In genomic region chr6:26305097-26305841, GRCh38 we compare ENCODE assay signal across 8 cellular contexts. TPM values are rescaled to one million over a fixed set of nuclear protein-coding genes. Genes with fewer than 3 reads are reported as not detected.
DNase-seq lines count a peak whose midpoint lies in the region; ATAC-seq and TF ChIP-seq lines count a peak whose summit lies in the region.

No MANE protein-coding gene starts in this region.

- TF ChIP-seq CTCF in BE2C (IDR thresholded peaks at IDR 0.05; ENCODE audit: low read depth, low read length) (no peak), thyroid gland (IDR thresholded peaks at IDR 0.05) (no peak)

- H3K36me3 Mint-ChIP-seq in activated T-cell treated with anti-CD3 and anti-CD28 coated beads, Interleukin-2, amount 50 U/mL, for 4 hours (ENCODE audit: insufficient read depth): no peaks in the 10 kb centered on the region
- no peaks in the 10 kb centered on the region for H3K36me3 Mint-ChIP-seq in natural killer cell treated with Interleukin-12 subunit alpha and Interleukin-12 subunit beta and Interleukin-15 and Interleukin-18, amount 100 ng/mL, for 72 hours

- H3K27ac ChIP-seq in thyroid gland: peak overlapping the region in 2 of 3 donors; percentile 7 to 71

- intact Hi-C loops in thyroid gland (cut with DNase I): no loop called here

- peak overlapping the region; percentile 83 for H3K4me3 Mint-ChIP-seq in activated T-cell treated with anti-CD3 and anti-CD28 coated beads, Interleukin-2, amount 50 U/mL, for 4 hours
- H3K4me3 Mint-ChIP-seq in natural killer cell treated with Interleukin-12 subunit alpha and Interleukin-12 subunit beta and Interleukin-15 and Interleukin-18, amount 100 ng/mL, for 72 hours: peak overlapping the region; percentile 90

- H3K36me3 ChIP-seq in BE2C (no peaks in the 10 kb centered on the region), thyroid gland (no peaks in the 10 kb centered on the region)

- TF ChIP-seq POLR2A in thyroid gland (IDR thresholded peaks at IDR 0.05): no peak

- H3K4me1 ChIP-seq in BE2C (peaks cover 3% of the 10 kb centered on the region; the same call in 1 of the 2 replicates), thyroid gland (peaks cover 0 to 3% of the 10 kb centered on the region in 2 donors)

- no peaks in the 10 kb centered on the region for H3K9me3 Mint-ChIP-seq in activated T-cell treated with anti-CD3 and anti-CD28 coated beads, Interleukin-2, amount 50 U/mL, for 4 hours
- no peaks in the 10 kb centered on the region for H3K9me3 Mint-ChIP-seq in natural killer cell treated with Interleukin-12 subunit alpha and Interleukin-12 subunit beta and Interleukin-15 and Interleukin-18, amount 100 ng/mL, for 72 hours

- H3K27me3 ChIP-seq in BE2C: peaks cover 2% of the 10 kb centered on the region; the same call in 1 of the 2 replicates
- H3K27me3 ChIP-seq in thyroid gland: no peaks in the 10 kb centered on the region

- H3K4me1 Mint-ChIP-seq in activated T-cell treated with anti-CD3 and anti-CD28 coated beads, Interleukin-2, amount 50 U/mL, for 4 hours (ENCODE audit: low read depth): peaks cover 40% of the 10 kb centered on the region
- H3K4me1 Mint-ChIP-seq in natural killer cell treated with Interleukin-12 subunit alpha and Interleukin-12 subunit beta and Interleukin-15 and Interleukin-18, amount 100 ng/mL, for 72 hours (ENCODE audit: low read depth in 2 of 2): peaks cover 40 to 59% of the 10 kb centered on the region in 2 donors

- peak; percentile 66 for DNase-seq in BE2C
- DNase-seq in NCI-H524 treated with DMSO at 0.1 percent for 48 hours (lab: John Stamatoyannopoulos, UW): peak; percentile 29
- DNase-seq in activated T-cell treated with anti-CD3 and anti-CD28 coated beads, Interleukin-2, amount 50 U/mL, for 4 hours: peak; percentile 54
- peak; percentile 79 for DNase-seq in fibroblast of gingiva (ENCODE audit: low read depth)
- DNase-seq in natural killer cell treated with Interleukin-12 subunit alpha and Interleukin-12 subunit beta and Interleukin-15 and Interleukin-18, amount 100 ng/mL, for 72 hours (ENCODE audit: low spot score): peak; percentile 75
- peak; percentile 61 to 69 for DNase-seq in thyroid gland
- DNase-seq in NCI-H2107 (lab: John Stamatoyannopoulos, UW): no peak

- no peaks in the 10 kb centered on the region for H3K27me3 Mint-ChIP-seq in activated T-cell treated with anti-CD3 and anti-CD28 coated beads, Interleukin-2, amount 50 U/mL, for 4 hours (ENCODE audit: low read depth)
- no peaks in the 10 kb centered on the region for H3K27me3 Mint-ChIP-seq in natural killer cell treated with Interleukin-12 subunit alpha and Interleukin-12 subunit beta and Interleukin-15 and Interleukin-18, amount 100 ng/mL, for 72 hours

- H3K4me3 ChIP-seq in BE2C (ENCODE audit: low read depth, low read length): no peak overlapping the region
- peak overlapping the region in 2 of 3 donors; percentile 1 to 12 for H3K4me3 ChIP-seq in thyroid gland (replicated peaks in 1 of 3)

- H3K9me3 ChIP-seq in BE2C: no peaks in the 10 kb centered on the region
- no peaks in the 10 kb centered on the region for H3K9me3 ChIP-seq in thyroid gland

- H3K27ac Mint-ChIP-seq in natural killer cell treated with Interleukin-12 subunit alpha and Interleukin-12 subunit beta and Interleukin-15 and Interleukin-18, amount 100 ng/mL, for 72 hours: peak overlapping the region; percentile 92 to 95

- peak; percentile 47 for ATAC-seq in GM21717 (IDR thresholded peaks at IDR 0.05; ENCODE audit: unreplicated experiment)
- peak; percentile 46 to 71 for ATAC-seq in activated T-cell treated with anti-CD3 and anti-CD28 coated beads, Interleukin-2, amount 50 U/mL, for 4 hours
- ATAC-seq in natural killer cell treated with Interleukin-12 subunit alpha and Interleukin-12 subunit beta and Interleukin-15 and Interleukin-18, amount 100 ng/mL, for 72 hours: peak; percentile 78 to 87

- WGBS in thyroid gland, 2 donors: 6 to 21% methylated on average over 22 of the region's 22 CpGs

RNA-seq across cellular contexts. Expression of gene BTN3A2, which starts 59.7 kb away (rescaled TPM):
- 4.9 TPM for polyA plus RNA-seq in BE2C (2012; ENCODE audit: insufficient read depth, insufficient read length, low read depth)
- total RNA-seq in activated T-cell treated with anti-CD3 and anti-CD28 coated beads, Interleukin-2, amount 50 U/mL, for 4 hours: 10 to 100 TPM; 24.9 to 41.2 (median 31.0) TPM
- 100 to 1,000 TPM; 107 to 133 TPM for total RNA-seq in natural killer cell treated with Interleukin-12 subunit alpha and Interleukin-12 subunit beta and Interleukin-15 and Interleukin-18, amount 100 ng/mL, for 72 hours
- total RNA-seq in thyroid gland: 10 to 100 TPM in 3 of 4 donors, 1 to 10 TPM in 1; 9.7 to 25.0 (median 15.0) TPM
